In genomic region chrX:48897621-48898306, GRCh38 we compare ENCODE assay signal across 1 cellular context.
A peak's percentile ranks its signal among the peaks of the same experiment; 100 is the strongest.
TF ChIP-seq lines count a peak whose summit lies in the region.

PQBP1 (plus strand) TSS chrX:48897930; CDS start chrX:48898510, 580 bp downstream.
TIMM17B (minus strand) TSS chrX:48897768; CDS start chrX:48897749, 19 bp downstream.

TF ChIP-seq in K562, 482 proteins besides CTCF, POLR2A, EP300 and RAD21 (continued from another document and continues in another):
- TF ChIP-seq BCLAF1 (IDR thresholded peaks at IDR 0.05; ENCODE audit: borderline replicate concordance in 1 of 2, control insufficient read depth in 1 of 2, low read depth in 2 of 2, low read length in 1 of 2) (peak in 1 of 2 experiments; percentile 92; a peak in 2 of 4 replicates), GABPB2 (CRISPR knock-in tag; conservative IDR thresholded peaks at IDR 0.05) (no peak), SP1 (CRISPR knock-in tag; IDR thresholded peaks at IDR 0.05) (peak; percentile 83), RHOXF2B (CRISPR knock-in tag; conservative IDR thresholded peaks at IDR 0.05) (no peak), BRD9 (IDR thresholded peaks at IDR 0.05; ENCODE audit: low read depth, partially characterized antibody) (peak; percentile 29), ZNF134 (CRISPR knock-in tag; conservative IDR thresholded peaks at IDR 0.05) (no peak), RBFOX2 (IDR thresholded peaks at IDR 0.05; ENCODE audit: low read depth, low read length) (peak; percentile 96), SMARCE1 (IDR thresholded peaks at IDR 0.05) (no peak), ATF2 (CRISPR knock-in tag; IDR thresholded peaks at IDR 0.05) (no peak), SIX5 (IDR thresholded peaks at IDR 0.05; ENCODE audit: borderline replicate concordance in 1 of 2, insufficient read depth in 1 of 2, low read depth in 1 of 2, low read length in 2 of 2) (peak in 1 of 2 experiments; percentile 18; a peak in 1 of 4 replicates), ZBTB1 (CRISPR knock-in tag; IDR thresholded peaks at IDR 0.05; ENCODE audit: borderline replicate concordance, low read depth) (no peak), ZNF668 (CRISPR knock-in tag; IDR thresholded peaks at IDR 0.05) (no peak), FOXA1 (IDR thresholded peaks at IDR 0.05; ENCODE audit: borderline replicate concordance) (no peak), UBTF (IDR thresholded peaks at IDR 0.05; ENCODE audit: borderline replicate concordance in 1 of 2, low read depth in 2 of 2, low read length in 2 of 2) (no peak), ZFPM2 (CRISPR knock-in tag; IDR thresholded peaks at IDR 0.05) (no peak), POLR2AphosphoS5 (IDR thresholded peaks at IDR 0.05; ENCODE audit: control insufficient read depth, insufficient read depth, low read depth, low read length) (peak; percentile 68), FOS (IDR thresholded peaks at IDR 0.05; ENCODE audit: extremely low read depth, insufficient read length) (peak; percentile 83), XRCC4 (IDR thresholded peaks at IDR 0.05; ENCODE audit: extremely low read depth, insufficient read depth, insufficient read length) (no peak), ZNF232 (CRISPR knock-in tag; IDR thresholded peaks at IDR 0.05) (no peak), ZNF445 (CRISPR knock-in tag; IDR thresholded peaks at IDR 0.05; ENCODE audit: low read depth) (no peak), PURB (CRISPR knock-in tag; IDR thresholded peaks at IDR 0.05; ENCODE audit: low read depth) (no peak), PBX2 (CRISPR knock-in tag; IDR thresholded peaks at IDR 0.05; ENCODE audit: low read depth) (no peak), PBX2 (tag; conservative IDR thresholded peaks at IDR 0.05; ENCODE audit: low read depth) (peak; percentile 79), MYC (IDR thresholded peaks at IDR 0.05; ENCODE audit: low read depth, low read length) (no peak; the same call in 1 of the 2 replicates), MYC (CRISPR knock-in tag; IDR thresholded peaks at IDR 0.05; ENCODE audit: borderline replicate concordance, low read depth) (0 out of 2 replicates have a peak, but pooled peaks have one; percentile 40), ZNF217 (CRISPR knock-in tag; IDR thresholded peaks at IDR 0.05) (no peak), ETS1 (conservative IDR thresholded peaks at IDR 0.05; ENCODE audit: control insufficient read depth, low read depth, low read length) (no peak), ZNF263 (CRISPR knock-in tag; IDR thresholded peaks at IDR 0.05; ENCODE audit: borderline replicate concordance) (peak; percentile 47; the same call in 1 of the 2 replicates), THRB (CRISPR knock-in tag; conservative IDR thresholded peaks at IDR 0.05) (peak; percentile 66; the same call in 1 of the 2 replicates), MIER1 (IDR thresholded peaks at IDR 0.05; ENCODE audit: low read depth) (0 out of 2 replicates have a peak, but pooled peaks have one; percentile 68), KDM2B (CRISPR knock-in tag; IDR thresholded peaks at IDR 0.05) (no peak), HIVEP1 (CRISPR knock-in tag; IDR thresholded peaks at IDR 0.05) (no peak), HLTF (IDR thresholded peaks at IDR 0.05) (peak; percentile 59; the same call in 1 of the 2 replicates), ZNF695 (CRISPR knock-in tag; IDR thresholded peaks at IDR 0.05) (no peak), NR3C1 (CRISPR knock-in tag; IDR thresholded peaks at IDR 0.05) (no peak), IRF2 (CRISPR knock-in tag; IDR thresholded peaks at IDR 0.05) (no peak), GTF2B (IDR thresholded peaks at IDR 0.05; ENCODE audit: extremely low read depth, insufficient read length) (no peak), ZNF318 (IDR thresholded peaks at IDR 0.05; ENCODE audit: borderline replicate concordance in 1 of 2, low read depth in 1 of 2) (no peak), IFI16 (CRISPR knock-in tag; IDR thresholded peaks at IDR 0.05) (no peak)
